In the genomic region with DNA sequence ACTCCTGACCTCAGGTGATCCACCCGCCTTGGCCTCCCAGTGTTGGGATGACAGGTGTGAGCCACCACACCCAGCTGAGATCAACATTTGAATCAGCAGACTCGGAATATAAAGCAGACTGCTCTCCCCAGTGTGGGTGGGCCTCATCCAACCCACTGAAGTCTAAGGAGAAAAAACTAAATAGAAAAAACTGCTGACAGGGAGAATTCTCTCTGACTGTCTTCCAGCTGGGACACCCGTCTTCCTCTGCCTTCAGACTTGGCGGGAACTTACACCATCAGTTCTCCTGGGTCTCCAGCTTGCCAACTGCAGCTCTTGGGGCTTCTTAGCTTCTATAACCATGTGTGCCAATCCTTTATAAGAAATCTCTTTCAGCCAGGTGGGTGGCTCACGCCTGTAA, we compare ENCODE assay signal across 24 cellular contexts.
"Had no signal": no experiment of that assay in that cellular context is flagged by ENCODE, and none has a peak within 500 bp of the region (broad histone marks: within the 10 kb centered on the region; RNA-seq: fewer than 3 reads in every experiment).

No MANE protein-coding gene starts in this region.

- H3K9me3 Mint-ChIP-seq: natural killer cell treated with Interleukin-12 subunit alpha and Interleukin-12 subunit beta and Interleukin-15 and Interleukin-18, amount 100 ng/mL, for 72 hours had no signal

- H3K27me3 ChIP-seq: pancreas, stomach, testis, thyroid gland, transverse colon, upper lobe of left lung, vagina had no signal

- H3K27ac ChIP-seq: left ventricle myocardium inferior, pancreas, prostate gland, testis, thyroid gland, upper lobe of left lung, vagina had no signal

- H3K36me3 ChIP-seq: left ventricle myocardium inferior, pancreas, prostate gland, stomach, thyroid gland, transverse colon, upper lobe of left lung, vagina had no signal

- H3K36me3 Mint-ChIP-seq: natural killer cell treated with Interleukin-12 subunit alpha and Interleukin-12 subunit beta and Interleukin-15 and Interleukin-18, amount 100 ng/mL, for 72 hours; stimulated activated memory B cell treated with anti-CD40 and anti-IgM and Interleukin-4, amounts not matched to agents 10 μg/mL and 1 μg/mL and 100 μg/mL, for 72 hours had no signal

- ATAC-seq: natural killer cell treated with Interleukin-12 subunit alpha and Interleukin-12 subunit beta and Interleukin-15 and Interleukin-18, amount 100 ng/mL, for 72 hours; pancreas; right cardiac atrium; stimulated activated memory B cell treated with anti-CD40 and anti-IgM and Interleukin-4, amounts not matched to agents 10 μg/mL and 1 μg/mL and 100 μg/mL, for 72 hours had no signal

- DNase-seq: islet precursor cell; left ventricle myocardium inferior; mesendoderm; pancreas; posterior cingulate gyrus; retina; right cardiac atrium; stimulated activated CD4-positive, alpha-beta T cell treated with anti-CD3 and anti-CD28 coated beads, Interleukin-1b, Interleukin-23, amount 100 ng/mL, for 48 hours; stimulated activated CD4-positive, alpha-beta T cell treated with anti-CD3 and anti-CD28 coated beads, Interleukin-2, amount 100 ng/mL, for 48 hours; stimulated activated CD4-positive, alpha-beta T cell treated with anti-CD3 and anti-CD28 coated beads, Interleukin-4, amount 100 ng/mL, for 4 hours; stimulated activated CD8-positive, alpha-beta memory T cell treated with anti-CD3 and anti-CD28 coated beads, Interleukin-4, amount 100 ng/mL, for 48 hours; stimulated activated naive CD4-positive, alpha-beta T cell treated with Interleukin-2 at 50 U/mL for 16 hours; stomach; testis; thyroid gland; transverse colon; upper lobe of left lung had no signal

- H3K4me3 ChIP-seq: left ventricle myocardium inferior, lung, pancreas, prostate gland, smooth muscle cell, stomach, testis, thyroid gland, transverse colon, upper lobe of left lung, vagina had no signal

- H3K4me1 ChIP-seq: testis had no signal

- H3K4me1 Mint-ChIP-seq: stimulated activated memory B cell treated with anti-CD40 and anti-IgM and Interleukin-4, amounts not matched to agents 10 μg/mL and 1 μg/mL and 100 μg/mL, for 72 hours had no signal

- H3K9me3 ChIP-seq: left ventricle myocardium inferior, pancreas, prostate gland, stomach, testis, thyroid gland, transverse colon, upper lobe of left lung, vagina had no signal

- H3K4me3 Mint-ChIP-seq: mesothelial cell of epicardium; natural killer cell treated with Interleukin-12 subunit alpha and Interleukin-12 subunit beta and Interleukin-15 and Interleukin-18, amount 100 ng/mL, for 72 hours; stimulated activated memory B cell treated with anti-CD40 and anti-IgM and Interleukin-4, amounts not matched to agents 10 μg/mL and 1 μg/mL and 100 μg/mL, for 72 hours had no signal

- FAIRE-seq: pancreas had no signal

- H3K4me2 ChIP-seq: smooth muscle cell had no signal

- H3K27ac Mint-ChIP-seq: natural killer cell treated with Interleukin-12 subunit alpha and Interleukin-12 subunit beta and Interleukin-15 and Interleukin-18, amount 100 ng/mL, for 72 hours; stimulated activated memory B cell treated with anti-CD40 and anti-IgM and Interleukin-4, amounts not matched to agents 10 μg/mL and 1 μg/mL and 100 μg/mL, for 72 hours had no signal
